8 cellular contexts compared by ENCODE assay signal in the genomic region with DNA sequence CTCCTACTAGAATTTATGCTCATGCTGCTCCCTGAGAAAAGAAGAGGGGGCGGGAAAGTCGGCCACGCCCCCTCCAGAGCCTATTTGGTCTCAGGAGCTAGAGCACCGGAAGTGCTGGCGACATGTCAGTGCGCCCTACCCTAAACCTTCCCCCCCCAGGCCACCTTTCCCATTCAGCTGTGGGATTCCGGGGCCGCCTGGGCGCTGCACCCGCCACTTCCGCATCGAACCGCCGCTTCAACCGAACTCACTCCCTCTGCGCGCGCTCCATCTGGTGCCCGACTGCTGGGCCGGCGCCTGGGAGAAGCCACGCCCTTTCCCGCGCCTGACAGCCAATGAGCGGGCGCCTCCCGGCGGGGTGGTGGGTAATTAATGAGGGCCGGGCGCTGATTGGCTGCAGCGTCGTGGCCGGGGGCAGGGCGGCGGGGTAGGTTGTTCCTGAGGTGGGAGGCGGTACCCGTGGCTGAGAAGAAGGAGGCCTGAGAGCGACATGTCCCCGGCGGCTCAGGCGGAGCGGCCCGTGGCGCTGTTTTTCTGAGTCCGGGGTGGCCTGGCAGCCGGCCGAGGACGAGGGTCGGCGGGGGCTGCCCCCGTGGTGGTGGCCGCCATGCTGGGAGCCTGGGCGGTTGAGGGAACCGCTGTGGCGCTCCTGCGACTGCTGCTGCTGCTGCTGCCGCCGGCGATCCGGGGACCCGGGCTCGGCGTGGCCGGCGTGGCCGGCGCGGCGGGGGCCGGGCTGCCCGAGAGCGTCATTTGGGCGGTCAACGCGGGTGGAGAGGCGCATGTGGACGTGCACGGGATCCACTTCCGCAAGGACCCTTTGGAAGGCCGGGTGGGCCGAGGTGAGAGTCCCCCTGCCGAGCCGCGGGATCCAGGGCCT. TPM values are rescaled to one million over a fixed set of nuclear protein-coding genes. Genes with fewer than 3 reads are reported as not detected.
DNase-seq lines count a peak whose midpoint lies in the region; ATAC-seq and TF ChIP-seq lines count a peak whose summit lies in the region.

MLEC (plus strand) TSS at position 460 of the 880 bp plus-strand sequence; CDS start at position 608, 148 bp downstream.

- TF ChIP-seq CTCF in GM10248 (IDR thresholded peaks at IDR 0.05; ENCODE audit: control extremely low read depth, extremely low read depth, low read depth, missing control alignments) = peak; percentile 52
- TF ChIP-seq CTCF in SK-N-SH (IDR thresholded peaks at IDR 0.05) = no peak
- TF ChIP-seq CTCF in suprapubic skin (IDR thresholded peaks at IDR 0.05) = peak in 1 of 2 donors; percentile 11

- CTCF ChIA-PET in GM10248 (lab: Yijun Ruan, JAX) = interaction anchor here (0.7 to 6.1 kb wide), 12 partner anchors 11 to 373 kb away, joined by 3 to 50 read pairs (median 4); partner anchors contain the start of gene UNC119B
- CTCF ChIA-PET in SK-N-SH (lab: Yijun Ruan, JAX) = interaction anchor here (0.7 to 5.6 kb wide), 7 partner anchors 14 to 286 kb away, joined by 3 to 34 read pairs (median 3); no protein-coding TSS in a partner anchor

- H3F3A ChIP-seq in SK-N-SH (replicated peaks; ENCODE audit: insufficient read depth) = peaks cover 4% of the 10 kb centered on the region

- peak; percentile 68 for ATAC-seq in HG02571 (IDR thresholded peaks at IDR 0.05; ENCODE audit: unreplicated experiment)

- H3K9me3 ChIP-seq in SK-N-SH (no peaks in the 10 kb centered on the region), suprapubic skin (no peaks in the 10 kb centered on the region)

- peak in 1 of 2 donors; percentile 29 for TF ChIP-seq POLR2A in suprapubic skin (IDR thresholded peaks at IDR 0.05)

- DNase-seq in GM10248 (ENCODE audit: extremely low spot score) = peak; percentile 99
- peak; percentile 95 for DNase-seq in NCI-H1048 (lab: John Stamatoyannopoulos, UW)
- peak; percentile 99 for DNase-seq in SK-N-SH
- DNase-seq in activated naive CD4-positive, alpha-beta T cell treated with anti-CD3 and anti-CD28 coated beads, Interleukin-2, amount 50 U/mL, for 16 hours = peak; percentile 99
- peak; percentile 100 for DNase-seq in germinal center (ENCODE audit: low spot score)
- DNase-seq in nucleus accumbens (lab: John Stamatoyannopoulos, UW) = peak; percentile 91 to 99 (median 98)
- peak; percentile 99 to 100 for DNase-seq in suprapubic skin (ENCODE audit: low spot score in 2 of 2)

- POLR2A ChIA-PET in GM10248 (lab: Yijun Ruan, JAX) (interaction anchor here (0.5 to 2.0 kb wide), 4 partner anchors 11 to 875 kb away, joined by 3 to 8 read pairs (median 4); partner anchors contain the start of gene RPLP0), SK-N-SH (lab: Yijun Ruan, JAX) (interaction anchor here (0.6 to 1.2 kb wide), 6 partner anchors 16 to 446 kb away, joined by 3 to 5 read pairs (median 3); partner anchors contain the start of genes P2RX7 and POP5)

- H3K27me3 ChIP-seq in SK-N-SH (ENCODE audit: insufficient read depth) (no peaks in the 10 kb centered on the region), suprapubic skin (no peaks in the 10 kb centered on the region)

- H2AFZ ChIP-seq in SK-N-SH (ENCODE audit: low read depth) = peak within 1 kb of the TSS; percentile 94

- H3K27ac ChIP-seq in SK-N-SH (ENCODE audit: low read depth in 2 of 2, low read length in 1 of 2) (peak within 1 kb of the TSS; percentile 98 to 99), suprapubic skin (peak within 1 kb of the TSS; percentile 85)

- peaks cover 4 to 19% of the 10 kb centered on the region in 2 experiments; a peak in 3 of 4 replicates for H3K4me1 ChIP-seq in SK-N-SH (ENCODE audit: control insufficient read depth in 1 of 2, insufficient read depth in 2 of 2, low read depth in 1 of 2, low read length in 1 of 2)
- H3K4me1 ChIP-seq in suprapubic skin = peaks cover 46% of the 10 kb centered on the region

- H3K4me2 ChIP-seq in SK-N-SH = peak within 1 kb of the TSS; percentile 81

- peak within 1 kb of the TSS; percentile 87 to 90 for H3K4me3 ChIP-seq in SK-N-SH (ENCODE audit: low read depth in 2 of 2, low read length in 1 of 2)
- peak within 1 kb of the TSS; percentile 67 for H3K4me3 ChIP-seq in suprapubic skin

- peak within 1 kb of the TSS; percentile 88 for H3K9ac ChIP-seq in SK-N-SH

- 2% methylated on average over 42 of the region's 84 CpGs for WGBS in SK-N-SH (ENCODE audit: low lambda C conversion rate)
- no CpG with 5 or more reads among the region's 84 CpGs for WGBS in suprapubic skin

- peak; percentile 33; the same call in 1 of the 2 replicates for TF ChIP-seq RAD21 in SK-N-SH (IDR thresholded peaks at IDR 0.05; ENCODE audit: low read length)

- H3K36me3 ChIP-seq in SK-N-SH (replicated peaks in 1 of 2; ENCODE audit: control insufficient read depth in 1 of 2, insufficient read depth in 2 of 2, low read length in 1 of 2) (no peaks in the 10 kb centered on the region), suprapubic skin (no peaks in the 10 kb centered on the region)

- TF ChIP-seq EP300 in SK-N-SH (IDR thresholded peaks at IDR 0.05; ENCODE audit: borderline replicate concordance in 1 of 2, low read depth in 1 of 2, low read length in 1 of 2) = no peak; a peak in 1 of 4 replicates
- TF ChIP-seq EP300 in suprapubic skin (IDR thresholded peaks at IDR 0.05) = no peak

- peaks cover 49% of the 10 kb centered on the region for H3K79me2 ChIP-seq in SK-N-SH (ENCODE audit: insufficient read depth)

- peaks cover 40% of the 10 kb centered on the region for H4K20me1 ChIP-seq in SK-N-SH (ENCODE audit: insufficient read depth)

- H3K9me2 ChIP-seq in SK-N-SH = no peaks in the 10 kb centered on the region

TF ChIP-seq in SK-N-SH, 30 proteins besides CTCF, POLR2A, EP300 and RAD21 (continues in another document):
- no peak for TF ChIP-seq SMC3 (IDR thresholded peaks at IDR 0.05; ENCODE audit: low read depth, low read length)
- TF ChIP-seq EZH2phosphoT487 (IDR thresholded peaks at IDR 0.05; ENCODE audit: borderline replicate concordance, low read depth) = no peak
- peak; percentile 86 for TF ChIP-seq GABPA (IDR thresholded peaks at IDR 0.05; ENCODE audit: low read depth)
- 0 out of 2 replicates have a peak, but pooled peaks have one; percentile 26 for TF ChIP-seq USF1 (IDR thresholded peaks at IDR 0.05; ENCODE audit: borderline replicate concordance, low read depth)
- TF ChIP-seq IRF3 (IDR thresholded peaks at IDR 0.05; ENCODE audit: low read depth, low read length) = peak; percentile 49; the same call in 1 of the 2 replicates
- no peak for TF ChIP-seq TEAD4 (IDR thresholded peaks at IDR 0.05; ENCODE audit: borderline replicate concordance, insufficient read depth)
- TF ChIP-seq, protein P1, sequence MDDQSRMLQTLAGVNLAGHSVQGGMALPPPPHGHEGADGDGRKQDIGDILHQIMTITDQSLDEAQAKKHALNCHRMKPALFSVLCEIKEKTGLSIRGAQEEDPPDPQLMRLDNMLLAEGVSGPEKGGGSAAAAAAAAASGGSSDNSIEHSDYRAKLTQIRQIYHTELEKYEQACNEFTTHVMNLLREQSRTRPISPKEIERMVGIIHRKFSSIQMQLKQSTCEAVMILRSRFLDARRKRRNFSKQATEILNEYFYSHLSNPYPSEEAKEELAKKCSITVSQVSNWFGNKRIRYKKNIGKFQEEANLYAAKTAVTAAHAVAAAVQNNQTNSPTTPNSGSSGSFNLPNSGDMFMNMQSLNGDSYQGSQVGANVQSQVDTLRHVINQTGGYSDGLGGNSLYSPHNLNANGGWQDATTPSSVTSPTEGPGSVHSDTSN (IDR thresholded peaks at IDR 0.05) = peak; percentile 42
- peak; percentile 94 for TF ChIP-seq ELF1 (IDR thresholded peaks at IDR 0.05)
- TF ChIP-seq NFIC (IDR thresholded peaks at IDR 0.05; ENCODE audit: borderline replicate concordance) = peak; percentile 21; the same call in 1 of the 2 replicates
- TF ChIP-seq, protein P2, sequence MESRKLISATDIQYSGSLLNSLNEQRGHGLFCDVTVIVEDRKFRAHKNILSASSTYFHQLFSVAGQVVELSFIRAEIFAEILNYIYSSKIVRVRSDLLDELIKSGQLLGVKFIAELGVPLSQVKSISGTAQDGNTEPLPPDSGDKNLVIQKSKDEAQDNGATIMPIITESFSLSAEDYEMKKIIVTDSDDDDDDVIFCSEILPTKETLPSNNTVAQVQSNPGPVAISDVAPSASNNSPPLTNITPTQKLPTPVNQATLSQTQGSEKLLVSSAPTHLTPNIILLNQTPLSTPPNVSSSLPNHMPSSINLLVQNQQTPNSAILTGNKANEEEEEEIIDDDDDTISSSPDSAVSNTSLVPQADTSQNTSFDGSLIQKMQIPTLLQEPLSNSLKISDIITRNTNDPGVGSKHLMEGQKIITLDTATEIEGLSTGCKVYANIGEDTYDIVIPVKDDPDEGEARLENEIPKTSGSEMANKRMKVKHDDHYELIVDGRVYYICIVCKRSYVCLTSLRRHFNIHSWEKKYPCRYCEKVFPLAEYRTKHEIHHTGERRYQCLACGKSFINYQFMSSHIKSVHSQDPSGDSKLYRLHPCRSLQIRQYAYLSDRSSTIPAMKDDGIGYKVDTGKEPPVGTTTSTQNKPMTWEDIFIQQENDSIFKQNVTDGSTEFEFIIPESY (IDR thresholded peaks at IDR 0.05; ENCODE audit: borderline replicate concordance, low read depth) = no peak
- TF ChIP-seq RCOR1 (IDR thresholded peaks at IDR 0.05; ENCODE audit: low read length) = peak; percentile 31; the same call in 1 of the 2 replicates
- TF ChIP-seq TAF1 (IDR thresholded peaks at IDR 0.05; ENCODE audit: borderline replicate concordance, low read depth, low read length) = peak; percentile 84

RNA-seq across cellular contexts. Expression of gene MLEC, which starts in this region (rescaled TPM):
- polyA plus RNA-seq in SK-N-SH (2012; rRNA removed) = 23.4 and 27.8 TPM in 2 replicates
- 32.4 and 33.3 TPM in 2 replicates for polyA plus RNA-seq in SK-N-SH (2012; cell fraction: cytosol; rRNA removed)
- polyA plus RNA-seq in SK-N-SH (2012; cell fraction: nucleus; rRNA removed) = 12.2 and 23.2 TPM in 2 replicates
- total RNA-seq in suprapubic skin = 10 to 100 TPM; 34.8 to 72.6 (median 60.4) TPM

Comparison
In these comparisons a context has a peak if more than half of its experiments do, and no peak if none do; other contexts are left out.
1. Peak in every context shown above with its lines: DNase-seq, ATAC-seq, H3K4me3 ChIP-seq and H3K27ac ChIP-seq.